In genomic region chr1:204345941-204346678, GRCh38 we compare ENCODE assay signal across 1 cellular context.
TF ChIP-seq lines count a peak whose summit lies in the region.

No MANE protein-coding gene starts in this region.

TF ChIP-seq in H1, 55 proteins besides CTCF, POLR2A, EP300 and RAD21 (continued from another document):
- no peak for TF ChIP-seq BCL11A (IDR thresholded peaks at IDR 0.05; ENCODE audit: low read depth in 2 of 2, low read length in 2 of 2)
- TF ChIP-seq CEBPB (IDR thresholded peaks at IDR 0.05; ENCODE audit: low read depth, low read length): no peak
- no peak for TF ChIP-seq NRF1 (IDR thresholded peaks at IDR 0.05; ENCODE audit: low read depth, low read length)
